30 cellular contexts compared by ENCODE assay signal in the genomic region with DNA sequence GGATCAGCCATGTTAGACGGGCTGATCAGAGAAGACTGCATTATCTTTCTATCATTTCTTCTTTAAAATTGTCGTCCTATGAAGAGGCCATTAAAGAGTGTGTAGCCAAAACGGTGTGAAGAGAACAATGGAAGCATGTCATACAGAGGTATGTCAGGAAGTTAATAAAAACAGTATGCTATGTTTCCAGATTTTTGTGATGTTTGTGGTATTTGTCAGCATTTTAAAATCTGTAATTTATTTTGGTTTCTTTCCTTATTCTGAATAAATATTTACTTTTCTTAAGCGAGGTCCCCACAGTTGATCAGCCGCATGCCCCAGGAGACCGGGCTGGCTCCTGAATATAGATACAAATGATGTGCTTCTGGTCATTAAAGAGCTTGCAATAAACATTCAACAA.
DNase-seq lines count a peak whose midpoint lies in the region; ATAC-seq, FAIRE-seq and TF ChIP-seq lines count a peak whose summit lies in the region.
"Had no signal": no experiment of that assay in that cellular context is flagged by ENCODE, and none has a peak within 500 bp of the region (broad histone marks: within the 10 kb centered on the region; RNA-seq: fewer than 3 reads in every experiment).

No MANE protein-coding gene starts in this region.

- intact Hi-C loops in stomach (cut with DNase I; ENCODE audit: low total_unique reads), result no loop called here

- DNase-seq in ELR (ENCODE audit: low read depth), result peak; percentile 43
- DNase-seq in astrocyte of the cerebellum (ENCODE audit: low read depth), result peak; percentile 27
- peak; percentile 60 for DNase-seq in fibroblast of the aortic adventitia (ENCODE audit: low read depth)
- no peak for DNase-seq in stomach
- DNase-seq in H54 (ENCODE audit: insufficient read length, low spot score), result no peak
- no peak for DNase-seq in activated CD4-positive, alpha-beta T cell treated with anti-CD3 and anti-CD28 coated beads for 4 hours
- DNase-seq: activated CD4-positive, alpha-beta T cell treated with anti-CD3 and anti-CD28 coated beads for 36 hours; activated CD8-positive, alpha-beta T cell treated with anti-CD3 and anti-CD28 coated beads, Interleukin-2, amount 10 ng/mL, durations not matched to agents 7 days and 5 days; caudate nucleus; COR-L47; endodermal cell; GF-D8; NCI-H2107; NCI-H345; NCI-H748 treated with DMSO at 0.1 percent for 48 hours; nephron progenitor cell; Peyer's patch; SHP77 treated with DMSO at 0.1 percent for 48 hours; stimulated activated naive B cell treated with anti-CD40 and anti-IgM and Interleukin-4, amounts not matched to agents 10 μg/mL and 1 μg/mL and 100 μg/mL, for 72 hours; SW 1271; T-helper 9 cell; upper lobe of right lung had no signal

- no peak for FAIRE-seq in H54 (lab: Jason Lieb, UNC)

- no peak for TF ChIP-seq EP300 in stomach (IDR thresholded peaks at IDR 0.05)

- H3K4me1 ChIP-seq in stomach, result peaks cover 13 to 31% (median 23%) of the 10 kb centered on the region in 4 donors

- peak overlapping the region in 4 of 5 donors; percentile 78 to 84 (median 80) for H3K27ac ChIP-seq in stomach
- H3K27ac ChIP-seq: C4-2B, VCaP had no signal

- in situ Hi-C loops in astrocyte of the cerebellum (cut with HindIII; ENCODE audit: low sequenced_read_pairs), result no loop called here

- H3K36me3 ChIP-seq in stomach, result no peaks in the 10 kb centered on the region
- H3K36me3 ChIP-seq: esophagus muscularis mucosa, Peyer's patch, upper lobe of right lung had no signal

- no peak overlapping the region for H3K4me3 ChIP-seq in astrocyte of the cerebellum (ENCODE audit: low read depth, low read length)
- H3K4me3 ChIP-seq in fibroblast of the aortic adventitia (ENCODE audit: low read depth, low read length), result no peak overlapping the region
- H3K4me3 ChIP-seq in stomach, result no peak overlapping the region
- H3K4me3 ChIP-seq: esophagus muscularis mucosa, Peyer's patch, upper lobe of right lung had no signal

- 72 to 76% (median 73%) methylated on average over 6 of the region's 6 CpGs for WGBS in stomach, 5 donors

- no peaks in the 10 kb centered on the region for H3K27me3 Mint-ChIP-seq in stimulated activated memory B cell treated with anti-CD40 and anti-IgM and Interleukin-4, amounts not matched to agents 10 μg/mL and 1 μg/mL and 100 μg/mL, for 72 hours

- H3K36me3 Mint-ChIP-seq in stimulated activated memory B cell treated with anti-CD40 and anti-IgM and Interleukin-4, amounts not matched to agents 10 μg/mL and 1 μg/mL and 100 μg/mL, for 72 hours, result no peaks in the 10 kb centered on the region
- H3K36me3 Mint-ChIP-seq: activated naive CD4-positive, alpha-beta T cell treated with anti-CD3 and anti-CD28 coated beads, Interleukin-2, amount 50 U/mL, for 72 hours; memory B cell; stimulated activated naive B cell treated with anti-CD40 and anti-IgM and Interleukin-4, amounts not matched to agents 10 μg/mL and 1 μg/mL and 100 μg/mL, for 72 hours had no signal

- no peak overlapping the region for H3K4me3 Mint-ChIP-seq in stimulated activated memory B cell treated with anti-CD40 and anti-IgM and Interleukin-4, amounts not matched to agents 10 μg/mL and 1 μg/mL and 100 μg/mL, for 72 hours
- H3K4me3 Mint-ChIP-seq: activated CD4-positive, alpha-beta T cell treated with anti-CD3 and anti-CD28 coated beads for 36 hours; activated CD8-positive, alpha-beta T cell treated with anti-CD3 and anti-CD28 coated beads, Interleukin-2, amount 10 ng/mL, durations not matched to agents 7 days and 5 days; dendritic cell treated with granulocyte-macrophage colony-stimulating factor and Interleukin-4, amounts not matched to agents 40 ng/mL and 50 ng/mL, for 4 days; endodermal cell; memory B cell; nephron progenitor cell; stimulated activated naive B cell treated with anti-CD40 and anti-IgM and Interleukin-4, amounts not matched to agents 10 μg/mL and 1 μg/mL and 100 μg/mL, for 72 hours had no signal

- ATAC-seq in stimulated activated memory B cell treated with anti-CD40 and anti-IgM and Interleukin-4, amounts not matched to agents 10 μg/mL and 1 μg/mL and 100 μg/mL, for 72 hours, result no peak
- ATAC-seq in GM19023 (IDR thresholded peaks at IDR 0.05; ENCODE audit: unreplicated experiment), result no peak
- ATAC-seq: activated CD4-positive, alpha-beta T cell treated with anti-CD3 and anti-CD28 coated beads for 36 hours; activated CD8-positive, alpha-beta T cell treated with anti-CD3 and anti-CD28 coated beads, Interleukin-2, amount 10 ng/mL, durations not matched to agents 7 days and 5 days; activated naive CD4-positive, alpha-beta T cell treated with anti-CD3 and anti-CD28 coated beads, Interleukin-2, amount 50 U/mL, for 72 hours; stimulated activated naive B cell treated with anti-CD40 and anti-IgM and Interleukin-4, amounts not matched to agents 10 μg/mL and 1 μg/mL and 100 μg/mL, for 72 hours; upper lobe of right lung had no signal

- no peaks in the 10 kb centered on the region for H3K4me1 Mint-ChIP-seq in stimulated activated memory B cell treated with anti-CD40 and anti-IgM and Interleukin-4, amounts not matched to agents 10 μg/mL and 1 μg/mL and 100 μg/mL, for 72 hours
- H3K4me1 Mint-ChIP-seq: memory B cell had no signal

- H3K9me3 Mint-ChIP-seq in stimulated activated memory B cell treated with anti-CD40 and anti-IgM and Interleukin-4, amounts not matched to agents 10 μg/mL and 1 μg/mL and 100 μg/mL, for 72 hours, result no peaks in the 10 kb centered on the region
- H3K9me3 Mint-ChIP-seq: activated naive CD4-positive, alpha-beta T cell treated with anti-CD3 and anti-CD28 coated beads, Interleukin-2, amount 50 U/mL, for 72 hours; dendritic cell treated with granulocyte-macrophage colony-stimulating factor and Interleukin-4, amounts not matched to agents 40 ng/mL and 50 ng/mL, for 4 days; endodermal cell; memory B cell; stimulated activated naive B cell treated with anti-CD40 and anti-IgM and Interleukin-4, amounts not matched to agents 10 μg/mL and 1 μg/mL and 100 μg/mL, for 72 hours had no signal

- no peaks in the 10 kb centered on the region for H3K27me3 ChIP-seq in stomach
- H3K27me3 ChIP-seq: esophagus muscularis mucosa, Peyer's patch, upper lobe of right lung had no signal

- no peaks in the 10 kb centered on the region for H3K9me3 ChIP-seq in stomach
- H3K9me3 ChIP-seq: esophagus muscularis mucosa, Peyer's patch, upper lobe of right lung had no signal

- no peak overlapping the region for H3K27ac Mint-ChIP-seq in stimulated activated memory B cell treated with anti-CD40 and anti-IgM and Interleukin-4, amounts not matched to agents 10 μg/mL and 1 μg/mL and 100 μg/mL, for 72 hours
- H3K27ac Mint-ChIP-seq: activated CD4-positive, alpha-beta T cell treated with anti-CD3 and anti-CD28 coated beads for 36 hours; activated CD8-positive, alpha-beta T cell treated with anti-CD3 and anti-CD28 coated beads, Interleukin-2, amount 10 ng/mL, durations not matched to agents 7 days and 5 days; activated naive CD4-positive, alpha-beta T cell treated with anti-CD3 and anti-CD28 coated beads, Interleukin-2, amount 50 U/mL, for 72 hours; dendritic cell treated with granulocyte-macrophage colony-stimulating factor and Interleukin-4, amounts not matched to agents 40 ng/mL and 50 ng/mL, for 4 days; memory B cell; stimulated activated naive B cell treated with anti-CD40 and anti-IgM and Interleukin-4, amounts not matched to agents 10 μg/mL and 1 μg/mL and 100 μg/mL, for 72 hours had no signal

- TF ChIP-seq CTCF in astrocyte of the cerebellum (IDR thresholded peaks at IDR 0.05; ENCODE audit: low read depth, low read length, missing control alignments) (no peak), fibroblast of the aortic adventitia (IDR thresholded peaks at IDR 0.05; ENCODE audit: insufficient read depth, low read length) (no peak), stomach (IDR thresholded peaks at IDR 0.05) (no peak)

- TF ChIP-seq POLR2A in stomach (IDR thresholded peaks at IDR 0.05) (no peak), H54 (IDR thresholded peaks at IDR 0.05; ENCODE audit: low read depth, low read length) (no peak)

Comparison
In these comparisons a context has a peak if more than half of its experiments do, and no peak if none do; other contexts are left out.
1. DNase-seq: peak in ELR (single experiment), astrocyte of the cerebellum (single experiment) and fibroblast of the aortic adventitia (single experiment); none in stomach (single experiment), H54 (single experiment) and activated CD4-positive, alpha-beta T cell treated with anti-CD3 and anti-CD28 coated beads for 4 hours (0 of 2).